In the genomic region with DNA sequence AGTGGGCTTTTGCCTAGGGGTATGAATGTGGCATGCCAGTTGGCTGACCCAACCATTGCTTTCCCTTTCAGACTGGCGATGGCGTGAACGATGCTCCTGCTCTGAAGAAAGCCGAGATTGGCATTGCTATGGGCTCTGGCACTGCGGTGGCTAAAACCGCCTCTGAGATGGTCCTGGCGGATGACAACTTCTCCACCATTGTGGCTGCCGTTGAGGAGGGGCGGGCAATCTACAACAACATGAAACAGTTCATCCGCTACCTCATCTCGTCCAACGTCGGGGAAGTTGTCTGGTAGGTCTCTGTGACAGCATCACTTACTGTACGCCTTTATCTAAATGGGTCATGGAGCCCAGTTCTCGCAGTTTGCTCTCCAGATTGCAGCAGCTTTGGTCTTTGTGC, we compare ENCODE assay signal across 2 cellular contexts.
TF ChIP-seq lines count a peak whose summit lies in the region.

No MANE protein-coding gene starts in this region.

TF ChIP-seq in IMR-90, 13 proteins besides CTCF, POLR2A, EP300 and RAD21 (continued from another document):
- TF ChIP-seq MXI1 (IDR thresholded peaks at IDR 0.05; ENCODE audit: borderline replicate concordance, low read depth, low read length) (no peak), BHLHE40 (IDR thresholded peaks at IDR 0.05; ENCODE audit: low read depth, low read length) (no peak)
- TF ChIP-seq, protein P1, sequence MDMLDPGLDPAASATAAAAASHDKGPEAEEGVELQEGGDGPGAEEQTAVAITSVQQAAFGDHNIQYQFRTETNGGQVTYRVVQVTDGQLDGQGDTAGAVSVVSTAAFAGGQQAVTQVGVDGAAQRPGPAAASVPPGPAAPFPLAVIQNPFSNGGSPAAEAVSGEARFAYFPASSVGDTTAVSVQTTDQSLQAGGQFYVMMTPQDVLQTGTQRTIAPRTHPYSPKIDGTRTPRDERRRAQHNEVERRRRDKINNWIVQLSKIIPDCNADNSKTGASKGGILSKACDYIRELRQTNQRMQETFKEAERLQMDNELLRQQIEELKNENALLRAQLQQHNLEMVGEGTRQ (IDR thresholded peaks at IDR 0.05; ENCODE audit: low read depth, low read length), result no peak

TF ChIP-seq in WTC11, 78 proteins besides CTCF, POLR2A, EP300 and RAD21 (continued from another document):
- TF ChIP-seq TEAD4 (CRISPR knock-in tag; IDR thresholded peaks at IDR 0.05) (no peak), SMAD3 (CRISPR knock-in tag; IDR thresholded peaks at IDR 0.05; ENCODE audit: borderline replicate concordance) (no peak), IRF2 (CRISPR knock-in tag; IDR thresholded peaks at IDR 0.05; ENCODE audit: borderline replicate concordance, low read depth) (no peak), ESRRA (CRISPR knock-in tag; IDR thresholded peaks at IDR 0.05; ENCODE audit: borderline replicate concordance) (no peak), NFYB (CRISPR knock-in tag; conservative IDR thresholded peaks at IDR 0.05; ENCODE audit: low read depth) (no peak), ZNF317 (CRISPR knock-in tag; IDR thresholded peaks at IDR 0.05; ENCODE audit: borderline replicate concordance, low read depth) (no peak)
- TF ChIP-seq, protein P2, sequence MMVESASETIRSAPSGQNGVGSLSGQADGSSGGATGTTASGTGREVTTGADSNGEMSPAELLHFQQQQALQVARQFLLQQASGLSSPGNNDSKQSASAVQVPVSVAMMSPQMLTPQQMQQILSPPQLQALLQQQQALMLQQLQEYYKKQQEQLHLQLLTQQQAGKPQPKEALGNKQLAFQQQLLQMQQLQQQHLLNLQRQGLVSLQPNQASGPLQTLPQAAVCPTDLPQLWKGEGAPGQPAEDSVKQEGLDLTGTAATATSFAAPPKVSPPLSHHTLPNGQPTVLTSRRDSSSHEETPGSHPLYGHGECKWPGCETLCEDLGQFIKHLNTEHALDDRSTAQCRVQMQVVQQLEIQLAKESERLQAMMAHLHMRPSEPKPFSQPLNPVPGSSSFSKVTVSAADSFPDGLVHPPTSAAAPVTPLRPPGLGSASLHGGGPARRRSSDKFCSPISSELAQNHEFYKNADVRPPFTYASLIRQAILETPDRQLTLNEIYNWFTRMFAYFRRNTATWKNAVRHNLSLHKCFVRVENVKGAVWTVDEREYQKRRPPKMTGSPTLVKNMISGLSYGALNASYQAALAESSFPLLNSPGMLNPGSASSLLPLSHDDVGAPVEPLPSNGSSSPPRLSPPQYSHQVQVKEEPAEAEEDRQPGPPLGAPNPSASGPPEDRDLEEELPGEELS (CRISPR knock-in tag; IDR thresholded peaks at IDR 0.05), result no peak
